In genomic region chr4:529563-529962, GRCh38 we compare ENCODE assay signal across 9 cellular contexts. TPM values are rescaled to one million over a fixed set of nuclear protein-coding genes. Genes with fewer than 3 reads are reported as not detected.
"Had no signal": no experiment of that assay in that cellular context is flagged by ENCODE, and none has a peak within 500 bp of the region (broad histone marks: within the 10 kb centered on the region; RNA-seq: fewer than 3 reads in every experiment).

No MANE protein-coding gene starts in this region.

- FAIRE-seq: HepG2 had no signal

- H2AFZ ChIP-seq: GM23248 had no signal

- DNase-seq: GM23248, GOT3, H7, HFFc6 had no signal

- H3K9me3 ChIP-seq: HAP-1 had no signal

- H3K27ac ChIP-seq: GM23248, HL-60 had no signal

- H3K4me3 ChIP-seq: GM23248, HAP-1 had no signal

- H3K4me1 ChIP-seq: HAP-1 had no signal

RNA-seq across cellular contexts. Expression of gene TMEM271, which starts 46.5 kb away (rescaled TPM):
- total RNA-seq: GM23248, HepG2, HFFc6, HT1080 had no signal
- polyA plus RNA-seq: GM23248, HepG2, IgD-negative memory B cell had no signal
